8 cellular contexts compared by ENCODE assay signal in genomic region chr4:119300072-119300387, GRCh38. TPM values are rescaled to one million over a fixed set of nuclear protein-coding genes. Genes with fewer than 3 reads are reported as not detected.
DNase-seq lines count a peak whose midpoint lies in the region; ATAC-seq and TF ChIP-seq lines count a peak whose summit lies in the region.

No MANE protein-coding gene starts in this region.

- H3K9me3 ChIP-seq in esophagus (ENCODE audit: control insufficient read depth in 2 of 2, insufficient read depth in 1 of 2, low read depth in 1 of 2, low read length in 1 of 2), result no peaks in the 10 kb centered on the region
- H3K9me3 ChIP-seq in uterus, result no peaks in the 10 kb centered on the region

- peak overlapping the region; percentile 100 for H3K4me3 Mint-ChIP-seq in natural killer cell

- peaks cover 8% of the 10 kb centered on the region for H3K36me3 Mint-ChIP-seq in natural killer cell

- H3K36me3 ChIP-seq in esophagus (ENCODE audit: control insufficient read depth in 2 of 2, insufficient read depth in 2 of 2, low read length in 1 of 2) (peaks cover 0 to 4% of the 10 kb centered on the region in 2 donors), uterus (no peaks in the 10 kb centered on the region)

- peaks cover 30 to 38% of the 10 kb centered on the region in 2 donors for H3K4me1 Mint-ChIP-seq in natural killer cell

- H3K27me3 ChIP-seq in esophagus (ENCODE audit: control insufficient read depth in 1 of 2, insufficient read depth in 2 of 2, low read length in 2 of 2) (no peaks in the 10 kb centered on the region), uterus (no peaks in the 10 kb centered on the region)

- H3K27me3 Mint-ChIP-seq in natural killer cell (ENCODE audit: low read depth in 2 of 2), result peaks cover 4 to 6% of the 10 kb centered on the region in 2 donors

- ATAC-seq in GM18867 (IDR thresholded peaks at IDR 0.05; ENCODE audit: unreplicated experiment), result peak; percentile 23
- peak; percentile 26 for ATAC-seq in HG02981 (IDR thresholded peaks at IDR 0.05; ENCODE audit: unreplicated experiment)
- peak in 2 of 3 donors; percentile 43 to 55 for ATAC-seq in natural killer cell

- peak overlapping the region; percentile 100 for H3K27ac Mint-ChIP-seq in natural killer cell

- no peak for TF ChIP-seq POLR2A in uterus (IDR thresholded peaks at IDR 0.05)

- DNase-seq in natural killer cell, result no peak
- peak; percentile 37 to 55 for DNase-seq in uterus
- DNase-seq in central memory CD4-positive, alpha-beta T cell, result no peak
- no peak for DNase-seq in HUDEP-2 (lab: John Stamatoyannopoulos, UW; ENCODE audit: unreplicated experiment in 76 of 76)

- TF ChIP-seq CTCF in WI38 (IDR thresholded peaks at IDR 0.05; ENCODE audit: low read depth, low read length) (no peak), natural killer cell (IDR thresholded peaks at IDR 0.05) (no peak), uterus (IDR thresholded peaks at IDR 0.05) (no peak)

- H3K27ac ChIP-seq in esophagus (ENCODE audit: low read depth in 2 of 2, low read length in 1 of 2), result peak overlapping the region; percentile 93 to 100
- peak overlapping the region; percentile 90 to 95 for H3K27ac ChIP-seq in uterus

- intact Hi-C loops in natural killer cell (cut with micrococcal nuclease) (loop anchor here (1.0 to 10.0 kb wide), 2 partner anchors 88 to 1025 kb away; partner anchors contain the start of gene USP53), uterus (cut with DNase I; ENCODE audit: low total_unique reads) (no loop called here)

- H3K4me1 ChIP-seq in esophagus (ENCODE audit: control insufficient read depth in 2 of 2, insufficient read depth in 2 of 2, low read length in 1 of 2) (no peaks in the 10 kb centered on the region), uterus (peaks cover 0 to 9% of the 10 kb centered on the region in 2 donors)

- H3K4me3 ChIP-seq in WI38 (ENCODE audit: low read depth, low read length) (peak overlapping the region; percentile 85), esophagus (ENCODE audit: low read depth in 1 of 2, low read length in 2 of 2) (peak overlapping the region; percentile 73 to 97), uterus (peak overlapping the region; percentile 71 to 88)

- WGBS in esophagus, 2 donors, result 0 to 1% methylated on average over 9 of the region's 9 CpGs

- H3K9me3 Mint-ChIP-seq in natural killer cell, result no peaks in the 10 kb centered on the region

RNA-seq across cellular contexts. Expression of gene FABP2, which starts 21.9 kb away (rescaled TPM):
- not detected for polyA plus RNA-seq in esophagus
- total RNA-seq in natural killer cell (not detected), uterus (not detected)

Comparison
In these comparisons a context has a peak if more than half of its experiments do, and no peak if none do; other contexts are left out.
1. DNase-seq: peak in uterus (2 of 2); none in natural killer cell (single experiment), central memory CD4-positive, alpha-beta T cell (single experiment) and HUDEP-2 (0 of 76).
2. Peak in every context shown above with its lines, with median percentiles within 50 percentile points of each other: ATAC-seq and H3K4me3 ChIP-seq.